Comparison of ENCODE assay signal across 1 cellular context in the genomic region with DNA sequence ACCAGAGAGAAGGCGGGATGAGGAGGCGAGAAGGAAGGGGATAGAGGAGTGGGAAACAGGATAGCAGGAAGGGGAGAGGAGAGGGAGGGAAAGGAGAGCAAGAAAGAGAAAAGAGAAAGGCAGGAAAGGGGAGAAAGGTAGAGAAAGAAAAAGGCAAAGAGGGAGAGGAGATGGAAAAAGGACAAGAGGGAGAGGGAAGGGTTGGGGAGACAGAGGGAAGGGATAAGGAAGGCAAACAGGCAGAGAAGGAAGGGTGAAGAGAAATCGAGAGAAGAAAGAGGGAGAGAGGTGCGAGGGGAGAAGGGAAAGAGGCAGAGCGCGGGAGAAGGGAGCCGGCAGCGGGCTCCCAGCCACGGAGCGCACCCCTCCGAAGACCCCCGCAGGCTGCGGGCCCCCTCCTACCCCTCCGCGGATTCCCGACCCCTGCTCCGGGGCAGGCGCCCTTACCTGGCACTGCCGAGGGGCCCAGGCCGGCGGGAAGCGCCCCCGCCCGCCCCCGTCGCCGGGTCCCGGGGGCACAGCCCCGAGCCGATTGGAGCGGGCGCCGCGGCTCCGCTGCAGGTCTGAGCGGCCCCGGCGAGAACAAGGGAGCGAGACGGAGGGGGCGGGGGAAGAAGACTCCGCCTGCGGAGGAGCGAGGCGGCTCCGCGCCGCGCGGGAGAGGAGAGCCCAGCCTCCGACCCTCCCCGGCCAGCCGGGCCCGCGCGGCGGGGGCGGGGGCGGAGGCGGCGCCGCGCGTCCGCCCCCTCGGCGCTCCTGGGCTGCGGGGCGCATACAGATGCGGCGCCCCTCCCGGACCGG.
TF ChIP-seq lines count a peak whose summit lies in the region.

TSS of gene CDH24 (minus strand) at position 565 of the 801 bp plus-strand sequence. CDS start 1,787 bp downstream, outside the sequence.

TF ChIP-seq in HepG2, 621 proteins besides CTCF, POLR2A, EP300 and RAD21 (continued from another document and continues in another):
- TF ChIP-seq, protein P1, sequence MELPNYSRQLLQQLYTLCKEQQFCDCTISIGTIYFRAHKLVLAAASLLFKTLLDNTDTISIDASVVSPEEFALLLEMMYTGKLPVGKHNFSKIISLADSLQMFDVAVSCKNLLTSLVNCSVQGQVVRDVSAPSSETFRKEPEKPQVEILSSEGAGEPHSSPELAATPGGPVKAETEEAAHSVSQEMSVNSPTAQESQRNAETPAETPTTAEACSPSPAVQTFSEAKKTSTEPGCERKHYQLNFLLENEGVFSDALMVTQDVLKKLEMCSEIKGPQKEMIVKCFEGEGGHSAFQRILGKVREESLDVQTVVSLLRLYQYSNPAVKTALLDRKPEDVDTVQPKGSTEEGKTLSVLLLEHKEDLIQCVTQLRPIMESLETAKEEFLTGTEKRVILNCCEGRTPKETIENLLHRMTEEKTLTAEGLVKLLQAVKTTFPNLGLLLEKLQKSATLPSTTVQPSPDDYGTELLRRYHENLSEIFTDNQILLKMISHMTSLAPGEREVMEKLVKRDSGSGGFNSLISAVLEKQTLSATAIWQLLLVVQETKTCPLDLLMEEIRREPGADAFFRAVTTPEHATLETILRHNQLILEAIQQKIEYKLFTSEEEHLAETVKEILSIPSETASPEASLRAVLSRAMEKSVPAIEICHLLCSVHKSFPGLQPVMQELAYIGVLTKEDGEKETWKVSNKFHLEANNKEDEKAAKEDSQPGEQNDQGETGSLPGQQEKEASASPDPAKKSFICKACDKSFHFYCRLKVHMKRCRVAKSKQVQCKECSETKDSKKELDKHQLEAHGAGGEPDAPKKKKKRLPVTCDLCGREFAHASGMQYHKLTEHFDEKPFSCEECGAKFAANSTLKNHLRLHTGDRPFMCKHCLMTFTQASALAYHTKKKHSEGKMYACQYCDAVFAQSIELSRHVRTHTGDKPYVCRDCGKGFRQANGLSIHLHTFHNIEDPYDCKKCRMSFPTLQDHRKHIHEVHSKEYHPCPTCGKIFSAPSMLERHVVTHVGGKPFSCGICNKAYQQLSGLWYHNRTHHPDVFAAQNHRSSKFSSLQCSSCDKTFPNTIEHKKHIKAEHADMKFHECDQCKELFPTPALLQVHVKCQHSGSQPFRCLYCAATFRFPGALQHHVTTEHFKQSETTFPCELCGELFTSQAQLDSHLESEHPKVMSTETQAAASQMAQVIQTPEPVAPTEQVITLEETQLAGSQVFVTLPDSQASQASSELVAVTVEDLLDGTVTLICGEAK (IDR thresholded peaks at IDR 0.05), result no peak
- TF ChIP-seq, protein P1 (CRISPR knock-in tag; IDR thresholded peaks at IDR 0.05), result no peak
- TF ChIP-seq SALL2 (CRISPR knock-in tag; IDR thresholded peaks at IDR 0.05) (0 out of 2 replicates have a peak, but pooled peaks have one; percentile 5), ZHX1 (CRISPR knock-in tag; IDR thresholded peaks at IDR 0.05; ENCODE audit: low read depth) (no peak; the same call in 1 of the 2 replicates), MBNL3 (CRISPR knock-in tag; conservative IDR thresholded peaks at IDR 0.05) (peak; percentile 62; the same call in 1 of the 2 replicates), SP4 (CRISPR knock-in tag; IDR thresholded peaks at IDR 0.05) (peak; percentile 8; the same call in 1 of the 2 replicates), SP1 (IDR thresholded peaks at IDR 0.05) (peak; percentile 65; the same call in 1 of the 2 replicates), SP1 (CRISPR knock-in tag; IDR thresholded peaks at IDR 0.05) (0 out of 2 replicates have a peak, but pooled peaks have one; percentile 7), ZNF781 (CRISPR knock-in tag; IDR thresholded peaks at IDR 0.05; ENCODE audit: borderline replicate concordance, not compliant biosample characterization) (no peak), ATRX (CRISPR knock-in tag; IDR thresholded peaks at IDR 0.05; ENCODE audit: borderline replicate concordance) (no peak), ZNF850 (CRISPR knock-in tag; conservative IDR thresholded peaks at IDR 0.05) (no peak), ZBTB38 (CRISPR knock-in tag; IDR thresholded peaks at IDR 0.05) (no peak), TBL1XR1 (IDR thresholded peaks at IDR 0.05; ENCODE audit: borderline replicate concordance, low read length, partially characterized antibody) (no peak), ZNF570 (CRISPR knock-in tag; IDR thresholded peaks at IDR 0.05; ENCODE audit: borderline replicate concordance) (0 out of 2 replicates have a peak, but pooled peaks have one; percentile 49), JDP2 (CRISPR knock-in tag; IDR thresholded peaks at IDR 0.05; ENCODE audit: borderline replicate concordance) (peak; percentile 71; the same call in 1 of the 2 replicates), ZNF160 (CRISPR knock-in tag; IDR thresholded peaks at IDR 0.05) (no peak), PAX8 (CRISPR knock-in tag; IDR thresholded peaks at IDR 0.05; ENCODE audit: borderline replicate concordance) (no peak), JUND (CRISPR knock-in tag; IDR thresholded peaks at IDR 0.05) (no peak)
- TF ChIP-seq, protein P2, sequence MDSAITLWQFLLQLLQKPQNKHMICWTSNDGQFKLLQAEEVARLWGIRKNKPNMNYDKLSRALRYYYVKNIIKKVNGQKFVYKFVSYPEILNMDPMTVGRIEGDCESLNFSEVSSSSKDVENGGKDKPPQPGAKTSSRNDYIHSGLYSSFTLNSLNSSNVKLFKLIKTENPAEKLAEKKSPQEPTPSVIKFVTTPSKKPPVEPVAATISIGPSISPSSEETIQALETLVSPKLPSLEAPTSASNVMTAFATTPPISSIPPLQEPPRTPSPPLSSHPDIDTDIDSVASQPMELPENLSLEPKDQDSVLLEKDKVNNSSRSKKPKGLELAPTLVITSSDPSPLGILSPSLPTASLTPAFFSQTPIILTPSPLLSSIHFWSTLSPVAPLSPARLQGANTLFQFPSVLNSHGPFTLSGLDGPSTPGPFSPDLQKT (CRISPR knock-in tag; IDR thresholded peaks at IDR 0.05; ENCODE audit: borderline replicate concordance), result no peak
- TF ChIP-seq, protein P3, sequence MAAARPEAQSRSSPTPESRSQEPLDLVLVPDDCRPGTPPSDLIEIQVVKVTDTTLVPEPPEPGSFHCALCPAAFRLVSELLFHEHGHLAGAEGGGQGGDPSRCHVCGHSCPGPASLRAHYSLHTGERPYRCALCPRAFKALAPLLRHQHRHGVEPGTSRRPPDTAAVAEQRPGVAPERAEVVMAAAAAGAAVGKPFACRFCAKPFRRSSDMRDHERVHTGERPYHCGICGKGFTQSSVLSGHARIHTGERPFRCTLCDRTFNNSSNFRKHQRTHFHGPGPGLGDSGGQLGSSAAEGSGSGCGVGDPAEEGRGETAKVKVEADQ (CRISPR knock-in tag; IDR thresholded peaks at IDR 0.05; ENCODE audit: borderline replicate concordance), result no peak; the same call in 1 of the 2 replicates
- TF ChIP-seq, protein P4, sequence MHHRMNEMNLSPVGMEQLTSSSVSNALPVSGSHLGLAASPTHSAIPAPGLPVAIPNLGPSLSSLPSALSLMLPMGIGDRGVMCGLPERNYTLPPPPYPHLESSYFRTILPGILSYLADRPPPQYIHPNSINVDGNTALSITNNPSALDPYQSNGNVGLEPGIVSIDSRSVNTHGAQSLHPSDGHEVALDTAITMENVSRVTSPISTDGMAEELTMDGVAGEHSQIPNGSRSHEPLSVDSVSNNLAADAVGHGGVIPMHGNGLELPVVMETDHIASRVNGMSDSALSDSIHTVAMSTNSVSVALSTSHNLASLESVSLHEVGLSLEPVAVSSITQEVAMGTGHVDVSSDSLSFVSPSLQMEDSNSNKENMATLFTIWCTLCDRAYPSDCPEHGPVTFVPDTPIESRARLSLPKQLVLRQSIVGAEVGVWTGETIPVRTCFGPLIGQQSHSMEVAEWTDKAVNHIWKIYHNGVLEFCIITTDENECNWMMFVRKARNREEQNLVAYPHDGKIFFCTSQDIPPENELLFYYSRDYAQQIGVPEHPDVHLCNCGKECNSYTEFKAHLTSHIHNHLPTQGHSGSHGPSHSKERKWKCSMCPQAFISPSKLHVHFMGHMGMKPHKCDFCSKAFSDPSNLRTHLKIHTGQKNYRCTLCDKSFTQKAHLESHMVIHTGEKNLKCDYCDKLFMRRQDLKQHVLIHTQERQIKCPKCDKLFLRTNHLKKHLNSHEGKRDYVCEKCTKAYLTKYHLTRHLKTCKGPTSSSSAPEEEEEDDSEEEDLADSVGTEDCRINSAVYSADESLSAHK (CRISPR knock-in tag; IDR thresholded peaks at IDR 0.05; ENCODE audit: borderline replicate concordance), result no peak
- TF ChIP-seq, protein P5, sequence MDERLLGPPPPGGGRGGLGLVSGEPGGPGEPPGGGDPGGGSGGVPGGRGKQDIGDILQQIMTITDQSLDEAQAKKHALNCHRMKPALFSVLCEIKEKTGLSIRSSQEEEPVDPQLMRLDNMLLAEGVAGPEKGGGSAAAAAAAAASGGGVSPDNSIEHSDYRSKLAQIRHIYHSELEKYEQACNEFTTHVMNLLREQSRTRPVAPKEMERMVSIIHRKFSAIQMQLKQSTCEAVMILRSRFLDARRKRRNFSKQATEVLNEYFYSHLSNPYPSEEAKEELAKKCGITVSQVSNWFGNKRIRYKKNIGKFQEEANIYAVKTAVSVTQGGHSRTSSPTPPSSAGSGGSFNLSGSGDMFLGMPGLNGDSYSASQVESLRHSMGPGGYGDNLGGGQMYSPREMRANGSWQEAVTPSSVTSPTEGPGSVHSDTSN (CRISPR knock-in tag; IDR thresholded peaks at IDR 0.05), result no peak
- TF ChIP-seq, protein P6, sequence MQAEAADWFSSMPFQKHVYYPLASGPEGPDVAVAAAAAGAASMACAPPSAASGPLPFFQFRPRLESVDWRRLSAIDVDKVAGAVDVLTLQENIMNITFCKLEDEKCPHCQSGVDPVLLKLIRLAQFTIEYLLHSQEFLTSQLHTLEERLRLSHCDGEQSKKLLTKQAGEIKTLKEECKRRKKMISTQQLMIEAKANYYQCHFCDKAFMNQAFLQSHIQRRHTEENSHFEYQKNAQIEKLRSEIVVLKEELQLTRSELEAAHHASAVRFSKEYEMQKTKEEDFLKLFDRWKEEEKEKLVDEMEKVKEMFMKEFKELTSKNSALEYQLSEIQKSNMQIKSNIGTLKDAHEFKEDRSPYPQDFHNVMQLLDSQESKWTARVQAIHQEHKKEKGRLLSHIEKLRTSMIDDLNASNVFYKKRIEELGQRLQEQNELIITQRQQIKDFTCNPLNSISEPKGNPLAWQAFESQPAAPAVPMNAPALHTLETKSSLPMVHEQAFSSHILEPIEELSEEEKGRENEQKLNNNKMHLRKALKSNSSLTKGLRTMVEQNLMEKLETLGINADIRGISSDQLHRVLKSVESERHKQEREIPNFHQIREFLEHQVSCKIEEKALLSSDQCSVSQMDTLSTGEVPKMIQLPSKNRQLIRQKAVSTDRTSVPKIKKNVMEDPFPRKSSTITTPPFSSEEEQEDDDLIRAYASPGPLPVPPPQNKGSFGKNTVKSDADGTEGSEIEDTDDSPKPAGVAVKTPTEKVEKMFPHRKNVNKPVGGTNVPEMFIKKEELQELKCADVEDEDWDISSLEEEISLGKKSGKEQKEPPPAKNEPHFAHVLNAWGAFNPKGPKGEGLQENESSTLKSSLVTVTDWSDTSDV (CRISPR knock-in tag; IDR thresholded peaks at IDR 0.05), result no peak
- TF ChIP-seq, protein P7, sequence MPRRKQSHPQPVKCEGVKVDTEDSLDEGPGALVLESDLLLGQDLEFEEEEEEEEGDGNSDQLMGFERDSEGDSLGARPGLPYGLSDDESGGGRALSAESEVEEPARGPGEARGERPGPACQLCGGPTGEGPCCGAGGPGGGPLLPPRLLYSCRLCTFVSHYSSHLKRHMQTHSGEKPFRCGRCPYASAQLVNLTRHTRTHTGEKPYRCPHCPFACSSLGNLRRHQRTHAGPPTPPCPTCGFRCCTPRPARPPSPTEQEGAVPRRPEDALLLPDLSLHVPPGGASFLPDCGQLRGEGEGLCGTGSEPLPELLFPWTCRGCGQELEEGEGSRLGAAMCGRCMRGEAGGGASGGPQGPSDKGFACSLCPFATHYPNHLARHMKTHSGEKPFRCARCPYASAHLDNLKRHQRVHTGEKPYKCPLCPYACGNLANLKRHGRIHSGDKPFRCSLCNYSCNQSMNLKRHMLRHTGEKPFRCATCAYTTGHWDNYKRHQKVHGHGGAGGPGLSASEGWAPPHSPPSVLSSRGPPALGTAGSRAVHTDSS (CRISPR knock-in tag; conservative IDR thresholded peaks at IDR 0.05), result 0 out of 2 replicates have a peak, but pooled peaks have one; percentile 67
